In the genomic region with DNA sequence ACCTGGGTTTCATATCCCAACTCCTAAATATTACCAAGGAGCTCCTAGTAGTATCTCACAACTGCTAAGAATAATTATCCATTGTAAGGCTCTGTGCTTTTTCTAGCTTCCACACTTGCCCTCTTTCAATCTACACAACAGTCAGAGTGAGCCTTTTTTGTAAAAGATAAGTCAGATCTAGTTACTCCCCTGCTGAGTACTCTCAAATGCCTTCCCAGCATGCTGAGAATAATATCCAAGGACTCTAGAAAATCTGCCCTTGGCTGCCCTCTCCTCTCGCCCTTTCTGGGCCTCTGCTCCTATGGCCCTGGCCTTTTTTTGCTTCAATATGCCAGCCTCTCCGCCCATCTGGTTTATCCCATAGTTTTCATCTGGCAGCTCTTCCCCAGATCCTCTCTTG, we compare ENCODE assay signal across 19 cellular contexts.
DNase-seq lines count a peak whose midpoint lies in the region; ATAC-seq and TF ChIP-seq lines count a peak whose summit lies in the region.
"Had no signal": no experiment of that assay in that cellular context is flagged by ENCODE, and none has a peak within 500 bp of the region (broad histone marks: within the 10 kb centered on the region; RNA-seq: fewer than 3 reads in every experiment).

No MANE protein-coding gene starts in this region.

- no peaks in the 10 kb centered on the region for H3F3A ChIP-seq in neural progenitor cell (ENCODE audit: low read depth)

- no peaks in the 10 kb centered on the region for H4K20me1 ChIP-seq in neural progenitor cell (ENCODE audit: low read depth)
- H4K20me1 ChIP-seq: BLaER1 treated with 17β-estradiol and CSF1 and Interleukin-3, amounts not matched to agents 10 nM and 100 nM had no signal

- H3K4me1 Mint-ChIP-seq in neural progenitor cell: peaks cover 24% of the 10 kb centered on the region
- H3K4me1 Mint-ChIP-seq: activated CD8-positive, alpha-beta memory T cell treated with anti-CD3 and anti-CD28 coated beads, Interleukin-2, amount 10 ng/mL, durations not matched to agents 7 days and 5 days had no signal

- peak overlapping the region; percentile 30 for H3K27ac Mint-ChIP-seq in neural progenitor cell
- H3K27ac Mint-ChIP-seq: activated CD8-positive, alpha-beta memory T cell treated with anti-CD3 and anti-CD28 coated beads, Interleukin-2, amount 10 ng/mL, durations not matched to agents 7 days and 5 days; stimulated activated naive CD8-positive, alpha-beta T cell treated with anti-CD3 and anti-CD28 coated beads, Interleukin-15, Interleukin-2, amounts not matched to agents 100 ng/mL and 50 ng/mL, for 24 hours had no signal

- no peak overlapping the region for H3K9ac ChIP-seq in neural progenitor cell
- H3K9ac ChIP-seq: BLaER1 treated with 17β-estradiol and CSF1 and Interleukin-3, amounts not matched to agents 10 nM and 100 nM had no signal

- H3K79me2 ChIP-seq in neural progenitor cell (ENCODE audit: low read depth): no peaks in the 10 kb centered on the region

- H3K9me3 Mint-ChIP-seq in neural progenitor cell: peaks cover 6% of the 10 kb centered on the region
- H3K9me3 Mint-ChIP-seq: stimulated activated naive CD8-positive, alpha-beta T cell treated with anti-CD3 and anti-CD28 coated beads, Interleukin-15, Interleukin-2, amounts not matched to agents 100 ng/mL and 50 ng/mL, for 24 hours had no signal

- H2AFZ ChIP-seq in neural progenitor cell (replicated peaks): no peak overlapping the region

- ATAC-seq in HG03039 (IDR thresholded peaks at IDR 0.05; ENCODE audit: unreplicated experiment) (no peak), GM19452 (IDR thresholded peaks at IDR 0.05; ENCODE audit: unreplicated experiment) (no peak)
- ATAC-seq: activated CD8-positive, alpha-beta memory T cell treated with anti-CD3 and anti-CD28 coated beads, Interleukin-2, amount 10 ng/mL, durations not matched to agents 7 days and 5 days; mucosa of descending colon had no signal

- H3K4me3 ChIP-seq in neural progenitor cell (no peak overlapping the region), right atrium auricular region (no peak overlapping the region)
- H3K4me3 ChIP-seq: BLaER1 treated with 17β-estradiol and CSF1 and Interleukin-3, amounts not matched to agents 10 nM and 100 nM; HAP-1; mucosa of descending colon; spleen had no signal

- H3K27me3 ChIP-seq in neural progenitor cell: no peaks in the 10 kb centered on the region
- H3K27me3 ChIP-seq in right atrium auricular region: no peaks in the 10 kb centered on the region
- H3K27me3 ChIP-seq: BLaER1 treated with 17β-estradiol and CSF1 and Interleukin-3, amounts not matched to agents 10 nM and 100 nM; spleen had no signal

- in situ Hi-C loops in G401 (cut with HindIII; ENCODE audit: low sequenced_read_pairs): no loop called here

- H3K4me1 ChIP-seq in neural progenitor cell: no peaks in the 10 kb centered on the region
- H3K4me1 ChIP-seq in right atrium auricular region: no peaks in the 10 kb centered on the region
- H3K4me1 ChIP-seq: spleen had no signal

- H3K4me2 ChIP-seq in neural progenitor cell: no peak overlapping the region

- no peaks in the 10 kb centered on the region for H3K36me3 ChIP-seq in neural progenitor cell
- no peaks in the 10 kb centered on the region for H3K36me3 ChIP-seq in right atrium auricular region
- H3K36me3 ChIP-seq: BLaER1 treated with 17β-estradiol and CSF1 and Interleukin-3, amounts not matched to agents 10 nM and 100 nM; HAP-1; spleen had no signal

- no peak overlapping the region for H3K4me3 Mint-ChIP-seq in neural progenitor cell
- H3K4me3 Mint-ChIP-seq: activated CD8-positive, alpha-beta memory T cell treated with anti-CD3 and anti-CD28 coated beads, Interleukin-2, amount 10 ng/mL, durations not matched to agents 7 days and 5 days; stimulated activated naive CD8-positive, alpha-beta T cell treated with anti-CD3 and anti-CD28 coated beads, Interleukin-15, Interleukin-2, amounts not matched to agents 100 ng/mL and 50 ng/mL, for 24 hours had no signal

- no peak for TF ChIP-seq CTCF in neural progenitor cell (IDR thresholded peaks at IDR 0.05)
- TF ChIP-seq CTCF in right atrium auricular region (IDR thresholded peaks at IDR 0.05): no peak

- H3K27me3 Mint-ChIP-seq in neural progenitor cell (ENCODE audit: insufficient read depth, low read depth): peaks cover 7% of the 10 kb centered on the region
- H3K27me3 Mint-ChIP-seq: activated CD8-positive, alpha-beta memory T cell treated with anti-CD3 and anti-CD28 coated beads, Interleukin-2, amount 10 ng/mL, durations not matched to agents 7 days and 5 days; stimulated activated naive CD8-positive, alpha-beta T cell treated with anti-CD3 and anti-CD28 coated beads, Interleukin-15, Interleukin-2, amounts not matched to agents 100 ng/mL and 50 ng/mL, for 24 hours had no signal

- no peaks in the 10 kb centered on the region for H3K9me3 ChIP-seq in neural progenitor cell (ENCODE audit: low read depth)
- H3K9me3 ChIP-seq in right atrium auricular region: no peaks in the 10 kb centered on the region
- H3K9me3 ChIP-seq: BLaER1 treated with 17β-estradiol and CSF1 and Interleukin-3, amounts not matched to agents 10 nM and 100 nM; HAP-1; mucosa of descending colon had no signal

- DNase-seq in G401 (ENCODE audit: low spot score) (peak; percentile 11), NCI-H2171 treated with DMSO at 0.1 percent for 48 hours (lab: John Stamatoyannopoulos, UW) (peak; percentile 82), cerebellum (ENCODE audit: low spot score) (peak; percentile 6), neural progenitor cell (ENCODE audit: low spot score) (peak; percentile 35), right atrium auricular region (ENCODE audit: low spot score) (no peak)
- DNase-seq in activated CD4-positive, alpha-beta T cell treated with anti-CD3 and anti-CD28 coated beads for 4 hours: no peak
- DNase-seq: activated CD8-positive, alpha-beta memory T cell treated with anti-CD3 and anti-CD28 coated beads, Interleukin-2, amount 10 ng/mL, durations not matched to agents 7 days and 5 days; activated gamma-delta T cell treated with Interleukin-2 at 50 U/mL for 16 hours; DND-41; effector memory CD4-positive, alpha-beta T cell; islet precursor cell; mucosa of descending colon; NCI-H1105; spleen had no signal

- H3K36me3 Mint-ChIP-seq in neural progenitor cell: no peaks in the 10 kb centered on the region
- H3K36me3 Mint-ChIP-seq: activated CD8-positive, alpha-beta memory T cell treated with anti-CD3 and anti-CD28 coated beads, Interleukin-2, amount 10 ng/mL, durations not matched to agents 7 days and 5 days had no signal

- no peak overlapping the region for H3K27ac ChIP-seq in neural progenitor cell
- no peak overlapping the region for H3K27ac ChIP-seq in right atrium auricular region
- H3K27ac ChIP-seq: spleen had no signal

Comparison
In these comparisons a context has a peak if more than half of its experiments do, and no peak if none do; other contexts are left out.
1. DNase-seq: peak in G401 (single experiment), NCI-H2171 treated with DMSO at 0.1 percent for 48 hours (single experiment), cerebellum (single experiment) and neural progenitor cell (single experiment); none in right atrium auricular region (single experiment) and activated CD4-positive, alpha-beta T cell treated with anti-CD3 and anti-CD28 coated beads for 4 hours (0 of 2).